15 cellular contexts compared by ENCODE assay signal in the genomic region with DNA sequence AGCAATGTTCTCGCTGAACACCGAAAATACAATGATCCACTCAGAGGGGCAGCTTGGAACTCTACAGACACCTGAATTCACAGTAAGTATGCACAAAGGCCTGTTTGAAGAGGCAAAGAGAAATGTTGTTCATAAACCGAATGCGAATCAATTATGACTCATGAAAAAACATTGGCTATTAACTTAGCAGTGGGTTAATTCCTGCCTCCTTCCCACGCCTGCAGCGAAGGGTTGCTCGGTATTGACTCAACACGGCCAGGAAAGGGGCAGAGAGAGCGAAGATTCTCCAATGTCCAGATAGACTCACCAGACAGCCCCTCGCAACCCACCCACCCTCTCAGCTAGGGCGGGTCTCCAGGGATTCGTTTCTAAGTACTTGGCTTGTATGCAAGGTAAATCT. TPM values are rescaled to one million over a fixed set of nuclear protein-coding genes. Genes with fewer than 3 reads are reported as not detected.
A peak's percentile ranks its signal among the peaks of the same experiment; 100 is the strongest.
DNase-seq lines count a peak whose midpoint lies in the region; ATAC-seq and TF ChIP-seq lines count a peak whose summit lies in the region.
"Had no signal": no experiment of that assay in that cellular context is flagged by ENCODE, and none has a peak within 500 bp of the region (broad histone marks: within the 10 kb centered on the region; RNA-seq: fewer than 3 reads in every experiment).

No MANE protein-coding gene starts in this region.

- no peaks in the 10 kb centered on the region for H3K79me2 ChIP-seq in PC-3 (ENCODE audit: low read length)

- WGBS in suprapubic skin: 87% methylated on average over 12 of the region's 12 CpGs
- 83 to 84% methylated on average over 12 of the region's 12 CpGs for WGBS in thyroid gland, 2 donors

- H3K4me1 ChIP-seq in PC-3 (ENCODE audit: insufficient read depth, low read length) (peaks cover 8% of the 10 kb centered on the region), suprapubic skin (peaks cover 11% of the 10 kb centered on the region), thyroid gland (no peaks in the 10 kb centered on the region)

- no peaks in the 10 kb centered on the region for H4K20me1 ChIP-seq in PC-3 (ENCODE audit: low read length)

- ATAC-seq in PC-3: peak; percentile 33; the same call in 1 of the 2 replicates

- TF ChIP-seq POLR2A in suprapubic skin (IDR thresholded peaks at IDR 0.05): no peak
- no peak for TF ChIP-seq POLR2A in thyroid gland (IDR thresholded peaks at IDR 0.05)

- H3K4me3 Mint-ChIP-seq in activated naive CD8-positive, alpha-beta T cell treated with anti-CD3 and anti-CD28 coated beads for 36 hours: no peak overlapping the region
- H3K4me3 Mint-ChIP-seq: B cell; CD4-positive, alpha-beta T cell had no signal

- H3K36me3 ChIP-seq in PC-3 (ENCODE audit: low read depth, low read length) (no peaks in the 10 kb centered on the region), suprapubic skin (no peaks in the 10 kb centered on the region), thyroid gland (no peaks in the 10 kb centered on the region)

- intact Hi-C loops in PC-3 (cut with micrococcal nuclease) (no loop called here), thyroid gland (cut with DNase I) (no loop called here)

- no peak for TF ChIP-seq EP300 in suprapubic skin (IDR thresholded peaks at IDR 0.05)

- H3K4me1 Mint-ChIP-seq in activated naive CD8-positive, alpha-beta T cell treated with anti-CD3 and anti-CD28 coated beads for 36 hours: no peaks in the 10 kb centered on the region
- H3K4me1 Mint-ChIP-seq: B cell had no signal

- H3K9me3 ChIP-seq in PC-3 (ENCODE audit: low read length) (no peaks in the 10 kb centered on the region), suprapubic skin (no peaks in the 10 kb centered on the region), thyroid gland (no peaks in the 10 kb centered on the region)

- no peak overlapping the region for H3K9ac ChIP-seq in PC-3 (ENCODE audit: low read length)

- H3K27me3 ChIP-seq in PC-3 (ENCODE audit: low read length): no peaks in the 10 kb centered on the region
- H3K27me3 ChIP-seq in suprapubic skin: no peaks in the 10 kb centered on the region
- no peaks in the 10 kb centered on the region for H3K27me3 ChIP-seq in thyroid gland

- H3K27ac ChIP-seq in PC-3 (ENCODE audit: low read length): no peak overlapping the region
- peak overlapping the region; percentile 75 for H3K27ac ChIP-seq in suprapubic skin
- H3K27ac ChIP-seq in thyroid gland: no peak overlapping the region

- CTCF ChIA-PET in PC-3 (lab: Charles Lee): no interaction called here

- H3K4me3 ChIP-seq in PC-3 (ENCODE audit: low read length): no peak overlapping the region
- no peak overlapping the region for H3K4me3 ChIP-seq in fibroblast of mammary gland (ENCODE audit: control insufficient read depth, low read depth, low read length)
- H3K4me3 ChIP-seq in suprapubic skin: no peak overlapping the region
- no peak overlapping the region for H3K4me3 ChIP-seq in thyroid gland (replicated peaks in 1 of 3)

- H3K4me2 ChIP-seq in PC-3 (ENCODE audit: low read length): no peak overlapping the region

- H3K36me3 Mint-ChIP-seq in activated naive CD8-positive, alpha-beta T cell treated with anti-CD3 and anti-CD28 coated beads for 36 hours: no peaks in the 10 kb centered on the region

- DNase-seq in PC-3 (peak; percentile 26), astrocyte of the hippocampus (ENCODE audit: low read depth, low spot score) (peak; percentile 45), fibroblast of mammary gland (ENCODE audit: low read depth) (peak; percentile 70), suprapubic skin (ENCODE audit: low spot score in 2 of 2) (no peak), hippocampal formation (lab: John Stamatoyannopoulos, UW) (no peak), thyroid gland (no peak)
- no peak for DNase-seq in activated naive CD8-positive, alpha-beta T cell treated with anti-CD3 and anti-CD28 coated beads for 36 hours
- DNase-seq: CD4-positive, alpha-beta T cell; KBM-7; NCI-H1048; NCI-H1694 treated with DMSO at 0.1 percent for 48 hours; NCI-H446; NCI-H748 treated with DMSO at 0.1 percent for 48 hours; SHP77 treated with DMSO at 0.1 percent for 48 hours had no signal

- POLR2A ChIA-PET in PC-3 (lab: Charles Lee; ENCODE audit: unreplicated experiment): no interaction called here

- H3F3A ChIP-seq in PC-3 (ENCODE audit: low read length, unreplicated experiment): no peaks in the 10 kb centered on the region

- no TSS peak for BruUV-seq in PC-3 (replicated peaks; lab: Mats Ljungman, UMichigan)

- peaks cover 15% of the 10 kb centered on the region for H3K27me3 Mint-ChIP-seq in activated naive CD8-positive, alpha-beta T cell treated with anti-CD3 and anti-CD28 coated beads for 36 hours

- no peak for TF ChIP-seq CTCF in PC-3 (conservative IDR thresholded peaks at IDR 0.05; ENCODE audit: low read depth, low read length)
- no peak for TF ChIP-seq CTCF in fibroblast of mammary gland (conservative IDR thresholded peaks at IDR 0.05; ENCODE audit: control insufficient read depth, insufficient read depth, low read depth, low read length)
- TF ChIP-seq CTCF in suprapubic skin (IDR thresholded peaks at IDR 0.05): no peak
- TF ChIP-seq CTCF in thyroid gland (IDR thresholded peaks at IDR 0.05): no peak

- no peaks in the 10 kb centered on the region for H3K9me2 ChIP-seq in PC-3 (replicated peaks; ENCODE audit: low read length)

- H2AFZ ChIP-seq in PC-3 (ENCODE audit: low read length): no peak overlapping the region

- no peak overlapping the region for H3K27ac Mint-ChIP-seq in activated naive CD8-positive, alpha-beta T cell treated with anti-CD3 and anti-CD28 coated beads for 36 hours
- H3K27ac Mint-ChIP-seq: B cell; CD4-positive, alpha-beta T cell had no signal

- H3K9me3 Mint-ChIP-seq in activated naive CD8-positive, alpha-beta T cell treated with anti-CD3 and anti-CD28 coated beads for 36 hours: no peaks in the 10 kb centered on the region
- H3K9me3 Mint-ChIP-seq: CD4-positive, alpha-beta T cell had no signal

RNA-seq across cellular contexts. Expression of a gene that starts 9.4 kb away (rescaled TPM):
- 0.40 TPM in 1 of 2 replicates, not detected in the other for total RNA-seq in PC-3 (2014; rRNA removed)
- 10 to 100 TPM in 3 of 4 donors, 1 to 10 TPM in 1; 5.2 to 13.0 (median 11.3) TPM for total RNA-seq in suprapubic skin
- under 1 TPM; 0.30 to 0.33 TPM for total RNA-seq in activated naive CD8-positive, alpha-beta T cell treated with anti-CD3 and anti-CD28 coated beads for 36 hours
- total RNA-seq in thyroid gland: 10 to 100 TPM in 1 of 4 donors, 1 to 10 TPM in 3; 5.2 to 10.6 (median 8.1) TPM

Comparison
In these comparisons a context has a peak if more than half of its experiments do, and no peak if none do; other contexts are left out.
1. DNase-seq: peak in PC-3 (single experiment), astrocyte of the hippocampus (single experiment) and fibroblast of mammary gland (single experiment); none in suprapubic skin (0 of 2), activated naive CD8-positive, alpha-beta T cell treated with anti-CD3 and anti-CD28 coated beads for 36 hours (single experiment), hippocampal formation (0 of 2) and thyroid gland (0 of 2).